ENCODE assay signal across 12 cellular contexts in the genomic region with DNA sequence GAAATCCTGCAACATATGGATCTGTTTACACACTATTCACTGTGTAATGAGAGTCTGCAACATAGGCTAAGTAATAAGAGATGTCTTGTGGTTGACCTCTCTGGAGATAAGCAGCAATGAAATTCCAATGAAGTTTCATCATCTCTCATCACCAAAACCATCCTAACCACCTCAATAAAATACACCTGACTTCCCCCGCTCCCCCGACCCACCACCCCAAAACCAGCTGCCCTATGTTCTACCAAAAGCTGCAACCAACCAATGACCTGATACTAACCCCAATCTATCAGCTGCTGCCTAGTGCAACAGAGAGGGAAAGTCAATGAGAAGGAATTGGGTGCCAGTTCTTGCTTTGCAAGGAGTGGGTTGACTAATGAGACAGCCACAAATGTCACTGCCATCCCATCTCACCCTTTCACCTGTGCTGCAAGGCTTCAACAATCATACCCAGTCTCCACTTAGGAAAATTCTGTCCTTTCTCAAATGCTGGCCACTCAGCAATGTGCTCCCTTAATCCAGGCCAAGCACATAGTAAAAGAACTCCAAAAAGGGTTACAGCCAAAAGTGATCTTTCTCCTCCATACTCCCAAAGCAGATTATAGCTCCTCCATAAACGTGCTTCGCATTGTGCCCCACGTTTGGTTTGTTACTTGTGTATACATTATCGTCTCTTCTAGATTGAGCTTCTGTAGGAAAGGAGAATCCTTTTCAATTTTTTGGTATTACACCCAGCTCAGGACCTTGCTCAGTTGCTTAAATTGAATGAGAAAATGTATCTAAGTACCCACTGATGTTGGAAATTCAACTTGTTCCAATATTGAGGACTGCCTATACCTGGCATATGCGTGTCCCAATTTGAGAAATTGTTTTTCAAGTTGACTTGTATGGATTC. TPM values are rescaled to one million over a fixed set of nuclear protein-coding genes. Genes with fewer than 3 reads are reported as not detected.
DNase-seq lines count a peak whose midpoint lies in the region; ATAC-seq and TF ChIP-seq lines count a peak whose summit lies in the region.
"Had no signal": no experiment of that assay in that cellular context is flagged by ENCODE, and none has a peak within 500 bp of the region (broad histone marks: within the 10 kb centered on the region; RNA-seq: fewer than 3 reads in every experiment).

No MANE protein-coding gene starts in this region.

- H3K4me1 Mint-ChIP-seq in T-helper 2 cell treated with Interferon-gamma antibody and Interleukin-4, amounts not matched to agents 5 μg/mL and 100 μg/mL, for 36 hours (ENCODE audit: low read depth) = peaks cover 47% of the 10 kb centered on the region
- peaks cover 58% of the 10 kb centered on the region for H3K4me1 Mint-ChIP-seq in stimulated activated effector memory CD8-positive, alpha-beta T cell treated with anti-CD3 and anti-CD28 coated beads, Interleukin-12 subunit alpha, Interleukin-12 subunit beta, amount 100 ng/mL, for 72 hours

- no peaks in the 10 kb centered on the region for H3K9me3 Mint-ChIP-seq in T-helper 2 cell treated with Interferon-gamma antibody and Interleukin-4, amounts not matched to agents 5 μg/mL and 100 μg/mL, for 36 hours
- H3K9me3 Mint-ChIP-seq in stimulated activated effector memory CD8-positive, alpha-beta T cell treated with anti-CD3 and anti-CD28 coated beads, Interleukin-12 subunit alpha, Interleukin-12 subunit beta, amount 100 ng/mL, for 72 hours = no peaks in the 10 kb centered on the region
- H3K9me3 Mint-ChIP-seq: type B pancreatic cell had no signal

- no peaks in the 10 kb centered on the region for H3K27me3 ChIP-seq in gastrocnemius medialis

- TF ChIP-seq CTCF in GM13976 (IDR thresholded peaks at IDR 0.05; ENCODE audit: borderline replicate concordance, control extremely low read depth, extremely low read depth, insufficient read depth, missing control alignments) (no peak), gastrocnemius medialis (IDR thresholded peaks at IDR 0.05 in 4 of 5, conservative IDR thresholded peaks at IDR 0.05 in 1 of 5) (no peak)

- H3K36me3 Mint-ChIP-seq in T-helper 2 cell treated with Interferon-gamma antibody and Interleukin-4, amounts not matched to agents 5 μg/mL and 100 μg/mL, for 36 hours (ENCODE audit: low read depth) = peaks cover 35% of the 10 kb centered on the region
- H3K36me3 Mint-ChIP-seq in stimulated activated effector memory CD8-positive, alpha-beta T cell treated with anti-CD3 and anti-CD28 coated beads, Interleukin-12 subunit alpha, Interleukin-12 subunit beta, amount 100 ng/mL, for 72 hours = peaks cover 100% of the 10 kb centered on the region

- intact Hi-C loops in gastrocnemius medialis (cut with DNase I; ENCODE audit: low total_unique reads) = no loop called here

- no peaks in the 10 kb centered on the region for H3K9me3 ChIP-seq in gastrocnemius medialis

- H3K27ac ChIP-seq in gastrocnemius medialis = no peak overlapping the region
- H3K27ac ChIP-seq: PC-9 had no signal

- in situ Hi-C loops in GM13976 (cut with MboI; ENCODE audit: low sequenced_read_pairs, unreplicated experiment) (no loop called here), gastrocnemius medialis (cut with MboI; ENCODE audit: low sequenced_read_pairs in 4 of 4) (no loop called here)

- peaks cover 0 to 5% of the 10 kb centered on the region in 2 donors for H3K36me3 ChIP-seq in gastrocnemius medialis

- H3K4me1 ChIP-seq in gastrocnemius medialis = no peaks in the 10 kb centered on the region

- H3K4me3 Mint-ChIP-seq in T-helper 2 cell treated with Interferon-gamma antibody and Interleukin-4, amounts not matched to agents 5 μg/mL and 100 μg/mL, for 36 hours = peak overlapping the region; percentile 10
- H3K4me3 Mint-ChIP-seq in stimulated activated effector memory CD8-positive, alpha-beta T cell treated with anti-CD3 and anti-CD28 coated beads, Interleukin-12 subunit alpha, Interleukin-12 subunit beta, amount 100 ng/mL, for 72 hours = no peak overlapping the region
- H3K4me3 Mint-ChIP-seq: type B pancreatic cell had no signal

- no peak for TF ChIP-seq POLR2A in gastrocnemius medialis (IDR thresholded peaks at IDR 0.05)

- ATAC-seq in HG02798 (IDR thresholded peaks at IDR 0.05; ENCODE audit: poor library complexity, unreplicated experiment) (peak; percentile 26), gastrocnemius medialis (no peak)
- ATAC-seq in stimulated activated effector memory CD8-positive, alpha-beta T cell treated with anti-CD3 and anti-CD28 coated beads, Interleukin-12 subunit alpha, Interleukin-12 subunit beta, amount 100 ng/mL, for 72 hours = peak; percentile 60
- ATAC-seq: HCT116, right cardiac atrium had no signal

- no peak overlapping the region for H3K4me3 ChIP-seq in gastrocnemius medialis
- H3K4me3 ChIP-seq: PC-9 had no signal

- H3K27me3 Mint-ChIP-seq in T-helper 2 cell treated with Interferon-gamma antibody and Interleukin-4, amounts not matched to agents 5 μg/mL and 100 μg/mL, for 36 hours (ENCODE audit: low read depth) = no peaks in the 10 kb centered on the region
- H3K27me3 Mint-ChIP-seq: type B pancreatic cell had no signal

- peak overlapping the region; percentile 24 for H3K27ac Mint-ChIP-seq in T-helper 2 cell treated with Interferon-gamma antibody and Interleukin-4, amounts not matched to agents 5 μg/mL and 100 μg/mL, for 36 hours
- peak overlapping the region; percentile 98 for H3K27ac Mint-ChIP-seq in stimulated activated effector memory CD8-positive, alpha-beta T cell treated with anti-CD3 and anti-CD28 coated beads, Interleukin-12 subunit alpha, Interleukin-12 subunit beta, amount 100 ng/mL, for 72 hours
- H3K27ac Mint-ChIP-seq: type B pancreatic cell had no signal

- DNase-seq in activated CD8-positive, alpha-beta memory T cell treated with anti-CD3 and anti-CD28 coated beads for 24 hours = peak; percentile 88
- DNase-seq in activated CD8-positive, alpha-beta memory T cell treated with anti-CD3 and anti-CD28 coated beads, Interleukin-2, amount 50 U/mL, for 4 hours = no peak
- peak; percentile 62 for DNase-seq in T-helper 2 cell treated with Interferon-gamma antibody and Interleukin-4, amounts not matched to agents 5 μg/mL and 100 μg/mL, for 36 hours (ENCODE audit: low spot score)
- peak in 1 of 2 donors; percentile 77 for DNase-seq in stimulated activated effector memory CD8-positive, alpha-beta T cell treated with anti-CD3 and anti-CD28 coated beads, Interleukin-12 subunit alpha, Interleukin-12 subunit beta, amount 100 ng/mL, for 72 hours (ENCODE audit: low spot score in 2 of 2)
- no peak for DNase-seq in GM13976 (ENCODE audit: low spot score)
- DNase-seq in NCI-H1092 (lab: John Stamatoyannopoulos, UW) = no peak
- DNase-seq in gastrocnemius medialis = no peak
- DNase-seq: PC-9, right cardiac atrium had no signal

RNA-seq across cellular contexts. Expression of a gene that starts 29.0 kb away (rescaled TPM):
- total RNA-seq in gastrocnemius medialis = 10 to 100 TPM; 27.1 to 56.6 (median 39.0) TPM

Comparison
In these comparisons a context has a peak if more than half of its experiments do, and no peak if none do; other contexts are left out.
1. DNase-seq: peak in activated CD8-positive, alpha-beta memory T cell treated with anti-CD3 and anti-CD28 coated beads for 24 hours (single experiment) and T-helper 2 cell treated with Interferon-gamma antibody and Interleukin-4, amounts not matched to agents 5 μg/mL and 100 μg/mL, for 36 hours (single experiment); none in activated CD8-positive, alpha-beta memory T cell treated with anti-CD3 and anti-CD28 coated beads, Interleukin-2, amount 50 U/mL, for 4 hours (single experiment), GM13976 (single experiment), NCI-H1092 (single experiment) and gastrocnemius medialis (0 of 2).
2. ATAC-seq: peak in HG02798 (single experiment) and stimulated activated effector memory CD8-positive, alpha-beta T cell treated with anti-CD3 and anti-CD28 coated beads, Interleukin-12 subunit alpha, Interleukin-12 subunit beta, amount 100 ng/mL, for 72 hours (single experiment); none in gastrocnemius medialis (0 of 2).